Comparison of ENCODE assay signal across 14 cellular contexts in the genomic region with DNA sequence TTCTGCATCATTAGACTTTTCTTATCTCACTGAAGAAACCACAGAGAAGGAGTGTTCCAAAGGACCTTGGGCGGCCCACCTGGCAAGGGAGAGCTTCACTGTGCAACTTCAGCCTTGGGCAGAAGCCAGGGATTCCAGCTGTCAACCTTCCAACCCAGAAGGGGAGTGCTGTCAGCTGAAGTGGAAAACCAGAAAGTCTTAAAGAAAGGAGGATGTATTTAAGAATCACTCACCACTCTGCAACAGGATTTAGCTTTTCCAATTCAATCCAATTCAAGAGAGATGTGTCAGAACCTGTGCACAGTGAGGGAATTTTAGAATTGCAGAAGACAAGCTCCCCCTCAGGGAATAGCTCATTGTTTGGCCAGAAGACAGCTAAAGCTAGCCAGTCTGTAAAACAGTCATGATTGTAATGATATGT.
A peak's percentile ranks its signal among the peaks of the same experiment; 100 is the strongest.
DNase-seq lines count a peak whose midpoint lies in the region; ATAC-seq and TF ChIP-seq lines count a peak whose summit lies in the region.
"Had no signal": no experiment of that assay in that cellular context is flagged by ENCODE, and none has a peak within 500 bp of the region (broad histone marks: within the 10 kb centered on the region; RNA-seq: fewer than 3 reads in every experiment).

No MANE protein-coding gene starts in this region.

- in situ Hi-C loops in mammary epithelial cell (cut with MboI; ENCODE audit: low sequenced_read_pairs in 2 of 2): no loop called here

- peaks cover 0 to 1% of the 10 kb centered on the region in 2 donors for H3K4me1 Mint-ChIP-seq in effector memory CD8-positive, alpha-beta T cell (ENCODE audit: low read depth in 2 of 2)

- H3K27ac Mint-ChIP-seq in effector memory CD8-positive, alpha-beta T cell: no peak overlapping the region

- peak; percentile 35 for DNase-seq in AG08395 (ENCODE audit: low spot score)
- DNase-seq in Jurkat, Clone E6-1 (ENCODE audit: low read depth, low spot score): peak; percentile 54
- DNase-seq in mammary epithelial cell: peak; percentile 84
- DNase-seq in left lung: no peak
- DNase-seq in effector memory CD8-positive, alpha-beta T cell: no peak
- no peak for DNase-seq in BE2C
- no peak for DNase-seq in amygdala (lab: John Stamatoyannopoulos, UW)
- no peak for DNase-seq in NCI-H774 (lab: John Stamatoyannopoulos, UW)
- DNase-seq: activated naive CD4-positive, alpha-beta T cell treated with anti-CD3 and anti-CD28 coated beads, Interleukin-2, amount 50 U/mL, for 16 hours; CD4-positive, alpha-beta memory T cell; NCI-H1417; SHP77 treated with DMSO at 0.1 percent for 48 hours; trophoblast cell had no signal

- no peaks in the 10 kb centered on the region for H4K20me1 ChIP-seq in mammary epithelial cell (ENCODE audit: insufficient read depth, low read length)

- no peak overlapping the region for H3K9ac ChIP-seq in mammary epithelial cell (ENCODE audit: insufficient read depth, low read length)

- H3K36me3 ChIP-seq in mammary epithelial cell (ENCODE audit: insufficient read depth, low read length) (no peaks in the 10 kb centered on the region), left lung (no peaks in the 10 kb centered on the region), BE2C (no peaks in the 10 kb centered on the region)

- no peak for TF ChIP-seq CTCF in mammary epithelial cell (conservative IDR thresholded peaks at IDR 0.05 in 1 of 2, IDR thresholded peaks at IDR 0.05 in 1 of 2; ENCODE audit: extremely low read depth in 1 of 2, insufficient read depth in 1 of 2, low read depth in 1 of 2, low read length in 2 of 2)
- no peak for TF ChIP-seq CTCF in left lung (IDR thresholded peaks at IDR 0.05)
- no peak for TF ChIP-seq CTCF in BE2C (IDR thresholded peaks at IDR 0.05; ENCODE audit: low read depth, low read length)

- BruUV-seq in mammary epithelial cell (replicated peaks; lab: Mats Ljungman, UMichigan): no TSS peak

- no peak overlapping the region for H3K4me3 Mint-ChIP-seq in effector memory CD8-positive, alpha-beta T cell
- H3K4me3 Mint-ChIP-seq: CD4-positive, alpha-beta memory T cell had no signal

- H3K9me3 ChIP-seq in mammary epithelial cell (replicated peaks; ENCODE audit: insufficient read depth, low read length): no peaks in the 10 kb centered on the region
- H3K9me3 ChIP-seq in left lung: no peaks in the 10 kb centered on the region
- H3K9me3 ChIP-seq in BE2C: no peaks in the 10 kb centered on the region

- H3K79me2 ChIP-seq in mammary epithelial cell (ENCODE audit: insufficient read depth, low read length): no peaks in the 10 kb centered on the region

- peak; percentile 8 for ATAC-seq in left lung
- no peak for ATAC-seq in effector memory CD8-positive, alpha-beta T cell (replicated peaks)
- ATAC-seq: left lobe of liver had no signal

- H3K36me3 Mint-ChIP-seq in effector memory CD8-positive, alpha-beta T cell (ENCODE audit: insufficient read depth): no peaks in the 10 kb centered on the region
- H3K36me3 Mint-ChIP-seq: CD4-positive, alpha-beta memory T cell had no signal

- H3K27me3 Mint-ChIP-seq in effector memory CD8-positive, alpha-beta T cell: peaks cover 5 to 17% of the 10 kb centered on the region in 2 donors
- H3K27me3 Mint-ChIP-seq: CD4-positive, alpha-beta memory T cell had no signal

- WGBS in mammary epithelial cell (ENCODE audit: low coverage, missing lambda C conversion rate): 0% methylated on average over 1 of the region's 1 CpG

- H3K4me1 ChIP-seq in mammary epithelial cell (ENCODE audit: insufficient read depth, low read length): peaks cover 17% of the 10 kb centered on the region
- H3K4me1 ChIP-seq in left lung: no peaks in the 10 kb centered on the region
- no peaks in the 10 kb centered on the region for H3K4me1 ChIP-seq in BE2C

- H3K27ac ChIP-seq in mammary epithelial cell (ENCODE audit: insufficient read depth, low read depth, low read length) (no peak overlapping the region), left lung (no peak overlapping the region)

- peak overlapping the region; percentile 18 for H2AFZ ChIP-seq in mammary epithelial cell (ENCODE audit: low read depth, low read length)

- intact Hi-C loops in mammary epithelial cell (cut with micrococcal nuclease): no loop called here
- intact Hi-C loops in left lung (cut with DNase I): no loop called here

- peak overlapping the region; percentile 44 for H3K4me2 ChIP-seq in mammary epithelial cell (ENCODE audit: insufficient read depth, low read depth, low read length)

- no peaks in the 10 kb centered on the region for H3K9me3 Mint-ChIP-seq in effector memory CD8-positive, alpha-beta T cell

- no peak overlapping the region for H3K4me3 ChIP-seq in Jurkat, Clone E6-1 (ENCODE audit: low read length)
- H3K4me3 ChIP-seq in mammary epithelial cell (replicated peaks in 1 of 3; ENCODE audit: insufficient read depth in 1 of 3, low read depth in 2 of 3, low read length in 3 of 3): no peak overlapping the region
- H3K4me3 ChIP-seq in left lung: no peak overlapping the region
- no peak overlapping the region for H3K4me3 ChIP-seq in BE2C (ENCODE audit: low read depth, low read length)

- dilution Hi-C loops in mammary epithelial cell (cut with HindIII; ENCODE audit: low sequenced_read_pairs): loop anchor here (5.0 kb wide), 1 partner anchor 41 kb away; no protein-coding TSS in a partner anchor

- CTCF ChIA-PET in mammary epithelial cell (lab: Charles Lee; ENCODE audit: low non-redundant PET): interaction anchor here (1.1 kb wide), 1 partner anchor 221 kb away, joined by 4 read pairs; no protein-coding TSS in a partner anchor

- no peaks in the 10 kb centered on the region for H3K27me3 ChIP-seq in mammary epithelial cell (ENCODE audit: insufficient read depth, low read length)
- H3K27me3 ChIP-seq in left lung: no peaks in the 10 kb centered on the region
- H3K27me3 ChIP-seq in BE2C: no peaks in the 10 kb centered on the region

Comparison
In these comparisons a context has a peak if more than half of its experiments do, and no peak if none do; other contexts are left out.
1. DNase-seq: peak in AG08395 (single experiment), Jurkat, Clone E6-1 (single experiment) and mammary epithelial cell (single experiment); none in left lung (0 of 2), effector memory CD8-positive, alpha-beta T cell (0 of 3), BE2C (single experiment), amygdala (0 of 56) and NCI-H774 (single experiment).